21 cellular contexts compared by ENCODE assay signal in the genomic region with DNA sequence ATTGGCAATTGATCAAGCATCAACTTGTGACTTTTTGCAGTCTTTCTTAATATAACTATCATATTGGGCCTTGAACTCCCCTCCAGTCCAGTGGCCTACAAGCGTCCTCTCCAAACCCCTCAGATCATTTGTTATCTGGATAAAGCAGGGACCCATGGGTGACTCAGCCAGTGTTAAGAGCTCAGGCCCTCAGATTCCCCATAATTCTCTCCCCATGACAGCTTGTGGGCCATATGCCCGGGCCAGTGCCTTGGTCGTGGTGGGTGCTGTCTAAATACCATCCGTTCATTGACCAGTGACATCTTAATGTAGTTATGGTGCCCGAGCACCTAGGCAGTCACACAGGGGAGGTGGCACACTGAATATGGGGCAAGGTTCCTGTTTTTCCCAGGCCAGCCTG. TPM values are rescaled to one million over a fixed set of nuclear protein-coding genes. Genes with fewer than 3 reads are reported as not detected.
A peak's percentile ranks its signal among the peaks of the same experiment; 100 is the strongest.
DNase-seq lines count a peak whose midpoint lies in the region; ATAC-seq, FAIRE-seq and TF ChIP-seq lines count a peak whose summit lies in the region.
"Had no signal": no experiment of that assay in that cellular context is flagged by ENCODE, and none has a peak within 500 bp of the region (broad histone marks: within the 10 kb centered on the region; RNA-seq: fewer than 3 reads in every experiment).

No MANE protein-coding gene starts in this region.

- ATAC-seq in stimulated activated memory B cell treated with anti-CD40 and anti-IgM and Interleukin-4, amounts not matched to agents 10 μg/mL and 1 μg/mL and 100 μg/mL, for 72 hours = no peak

- no peaks in the 10 kb centered on the region for H3F3A ChIP-seq in neural progenitor cell (ENCODE audit: low read depth)

- H3K9me3 Mint-ChIP-seq in stimulated activated memory B cell treated with anti-CD40 and anti-IgM and Interleukin-4, amounts not matched to agents 10 μg/mL and 1 μg/mL and 100 μg/mL, for 72 hours = no peaks in the 10 kb centered on the region
- no peaks in the 10 kb centered on the region for H3K9me3 Mint-ChIP-seq in neural progenitor cell
- H3K9me3 Mint-ChIP-seq: CD8-positive, alpha-beta memory T cell had no signal

- H3K4me1 ChIP-seq in mesenchymal stem cell (ENCODE audit: control insufficient read depth, insufficient read depth, low read depth, low read length) = peaks cover 2% of the 10 kb centered on the region
- H3K4me1 ChIP-seq in neural progenitor cell = no peaks in the 10 kb centered on the region

- H3K36me3 ChIP-seq in mesenchymal stem cell (ENCODE audit: control insufficient read depth in 1 of 2, insufficient read depth in 2 of 2, low read depth in 1 of 2, low read length in 2 of 2) (no peaks in the 10 kb centered on the region), neural progenitor cell (no peaks in the 10 kb centered on the region)
- H3K36me3 ChIP-seq: MG63 had no signal

- H3K4me2 ChIP-seq in mesenchymal stem cell (ENCODE audit: low read length, poor library complexity, severe bottlenecking) (no peak overlapping the region), neural progenitor cell (no peak overlapping the region)

- H3K27me3 ChIP-seq in mesenchymal stem cell (ENCODE audit: control insufficient read depth in 1 of 2, insufficient read depth in 1 of 2, low read length in 2 of 2) (peaks cover 0 to 15% of the 10 kb centered on the region in 2 experiments), neural progenitor cell (no peaks in the 10 kb centered on the region)

- no peaks in the 10 kb centered on the region for H3K9me3 ChIP-seq in mesenchymal stem cell (ENCODE audit: control insufficient read depth, low read length)
- no peaks in the 10 kb centered on the region for H3K9me3 ChIP-seq in neural progenitor cell (ENCODE audit: low read depth)
- H3K9me3 ChIP-seq: MG63 had no signal

- H3K4me1 Mint-ChIP-seq in stimulated activated memory B cell treated with anti-CD40 and anti-IgM and Interleukin-4, amounts not matched to agents 10 μg/mL and 1 μg/mL and 100 μg/mL, for 72 hours = no peaks in the 10 kb centered on the region
- H3K4me1 Mint-ChIP-seq in neural progenitor cell = peaks cover 5% of the 10 kb centered on the region

- no peaks in the 10 kb centered on the region for H3K36me3 Mint-ChIP-seq in stimulated activated memory B cell treated with anti-CD40 and anti-IgM and Interleukin-4, amounts not matched to agents 10 μg/mL and 1 μg/mL and 100 μg/mL, for 72 hours
- H3K36me3 Mint-ChIP-seq in neural progenitor cell = no peaks in the 10 kb centered on the region
- H3K36me3 Mint-ChIP-seq: CD8-positive, alpha-beta memory T cell had no signal

- H3K79me1 ChIP-seq in mesenchymal stem cell (replicated peaks; ENCODE audit: low read length, poor library complexity, severe bottlenecking) = no peaks in the 10 kb centered on the region

- DNase-seq in H54 (ENCODE audit: insufficient read length, low spot score) (peak; percentile 51), NCI-H226 (peak; percentile 29), amniotic epithelial cell (ENCODE audit: low read depth) (peak; percentile 75), mesenchymal stem cell (peak; percentile 42), cerebellum (ENCODE audit: low spot score) (no peak), neural progenitor cell (ENCODE audit: low spot score) (no peak), dedifferentiated amniotic fluid mesenchymal stem cell (ENCODE audit: extremely low spot score) (no peak)
- DNase-seq: ACHN; C1 segment of cervical spinal cord; CD8-positive, alpha-beta memory T cell; DMS53; H7; Karpas-422; MG63; NCI-H1092 treated with DMSO at 0.1 percent for 48 hours; NCI-H146; NCI-H2081; NCI-H2171 treated with DMSO at 0.1 percent for 48 hours; NCI-H446 treated with DMSO at 0.1 percent for 48 hours; RPMI8226 had no signal

- no peak overlapping the region for H3K23ac ChIP-seq in mesenchymal stem cell (ENCODE audit: low read length in 2 of 2)

- H2AK5ac ChIP-seq in mesenchymal stem cell (ENCODE audit: low read length, severe bottlenecking) = no peak overlapping the region

- H3K14ac ChIP-seq in mesenchymal stem cell (ENCODE audit: low read length in 2 of 2) = no peak overlapping the region

- H4K8ac ChIP-seq in mesenchymal stem cell (ENCODE audit: low read length) = no peak overlapping the region

- peaks cover 4% of the 10 kb centered on the region for H3K79me2 ChIP-seq in neural progenitor cell (ENCODE audit: low read depth)

- peak; percentile 99 for FAIRE-seq in H54 (lab: Jason Lieb, UNC)

- 76% methylated on average over 5 of the region's 5 CpGs for whole genome bisulfite sequencing in mesenchymal stem cell

- H3K18ac ChIP-seq in mesenchymal stem cell (ENCODE audit: low read depth in 1 of 2, low read length in 2 of 2) = no peak overlapping the region

- no peak overlapping the region for H2BK15ac ChIP-seq in mesenchymal stem cell (ENCODE audit: low read depth, poor library complexity, severe bottlenecking)

- H3K27ac ChIP-seq in mesenchymal stem cell (ENCODE audit: low read length, poor library complexity, severe bottlenecking) (no peak overlapping the region), neural progenitor cell (no peak overlapping the region)

- H4K91ac ChIP-seq in mesenchymal stem cell (ENCODE audit: low read length) = no peak overlapping the region

- H3K4ac ChIP-seq in mesenchymal stem cell (ENCODE audit: low read depth in 1 of 2, low read length in 2 of 2) = no peak overlapping the region

- H3K4me3 ChIP-seq in mesenchymal stem cell (ENCODE audit: insufficient read depth in 1 of 2, low read depth in 1 of 2, low read length in 2 of 2) (no peak overlapping the region), neural progenitor cell (no peak overlapping the region)
- H3K4me3 ChIP-seq: MG63 had no signal

- H3K4me3 Mint-ChIP-seq in stimulated activated memory B cell treated with anti-CD40 and anti-IgM and Interleukin-4, amounts not matched to agents 10 μg/mL and 1 μg/mL and 100 μg/mL, for 72 hours = no peak overlapping the region
- H3K4me3 Mint-ChIP-seq in neural progenitor cell = no peak overlapping the region
- H3K4me3 Mint-ChIP-seq: CD8-positive, alpha-beta memory T cell had no signal

- no peak overlapping the region for H2BK120ac ChIP-seq in mesenchymal stem cell (ENCODE audit: low read depth, low read length)

- no peak overlapping the region for H2BK5ac ChIP-seq in mesenchymal stem cell (ENCODE audit: low read depth, low read length, poor library complexity, severe bottlenecking)

- no peak for TF ChIP-seq POLR2A in H54 (IDR thresholded peaks at IDR 0.05; ENCODE audit: low read depth, low read length)

- H2AFZ ChIP-seq in mesenchymal stem cell (ENCODE audit: low read depth, low read length) = no peak overlapping the region
- no peak overlapping the region for H2AFZ ChIP-seq in neural progenitor cell (replicated peaks)

- peaks cover 19% of the 10 kb centered on the region for H3K27me3 Mint-ChIP-seq in stimulated activated memory B cell treated with anti-CD40 and anti-IgM and Interleukin-4, amounts not matched to agents 10 μg/mL and 1 μg/mL and 100 μg/mL, for 72 hours
- peaks cover 4% of the 10 kb centered on the region for H3K27me3 Mint-ChIP-seq in neural progenitor cell (ENCODE audit: insufficient read depth, low read depth)

- no peak overlapping the region for H2BK12ac ChIP-seq in mesenchymal stem cell (ENCODE audit: low read length in 2 of 2)

- no peak for TF ChIP-seq CTCF in neural progenitor cell (IDR thresholded peaks at IDR 0.05)

- H4K20me1 ChIP-seq in neural progenitor cell (ENCODE audit: low read depth) = no peaks in the 10 kb centered on the region

- no peak overlapping the region for H3K27ac Mint-ChIP-seq in stimulated activated memory B cell treated with anti-CD40 and anti-IgM and Interleukin-4, amounts not matched to agents 10 μg/mL and 1 μg/mL and 100 μg/mL, for 72 hours
- no peak overlapping the region for H3K27ac Mint-ChIP-seq in neural progenitor cell

- H3K9ac ChIP-seq in mesenchymal stem cell (ENCODE audit: low read length) = no peak overlapping the region
- no peak overlapping the region for H3K9ac ChIP-seq in neural progenitor cell

RNA-seq across cellular contexts. Expression of a gene that starts 18.1 kb away (rescaled TPM):
- 0.07 TPM for polyA plus RNA-seq in mesenchymal stem cell (2013, experiment 1 of 2)
- 0.12 TPM for polyA plus RNA-seq in mesenchymal stem cell (2013, experiment 2 of 2)
- total RNA-seq in cerebellum (37.1 TPM), neural progenitor cell (ENCODE audit: low replicate concordance) (10.4 and 11.1 TPM in 2 replicates)

Comparison
In these comparisons a context has a peak if more than half of its experiments do, and no peak if none do; other contexts are left out.
1. DNase-seq: peak in H54 (single experiment), NCI-H226 (single experiment), amniotic epithelial cell (single experiment) and mesenchymal stem cell (single experiment); none in cerebellum (single experiment), neural progenitor cell (single experiment) and dedifferentiated amniotic fluid mesenchymal stem cell (single experiment).